22 cellular contexts compared by ENCODE assay signal in genomic region chr9:78552802-78553201, GRCh38.
DNase-seq lines count a peak whose midpoint lies in the region; ATAC-seq and TF ChIP-seq lines count a peak whose summit lies in the region.
"Had no signal": no experiment of that assay in that cellular context is flagged by ENCODE, and none has a peak within 500 bp of the region (broad histone marks: within the 10 kb centered on the region; RNA-seq: fewer than 3 reads in every experiment).

No MANE protein-coding gene starts in this region.

- DNase-seq in LHCN-M2 (ENCODE audit: low read depth) (peak; percentile 52), NCI-H345 (lab: John Stamatoyannopoulos, UW) (peak; percentile 34), fibroblast of lung (ENCODE audit: low read depth in 2 of 2) (peak; percentile 26 to 40), renal cortical epithelial cell (ENCODE audit: low read depth) (peak; percentile 96), occipital lobe (lab: John Stamatoyannopoulos, UW) (no peak)
- DNase-seq: activated gamma-delta T cell treated with Interleukin-2 at 50 U/mL for 16 hours; Calu3; cerebellar nuclear complex; effector memory CD8-positive, alpha-beta T cell; GM23248; hippocampal formation; kidney; mesendoderm; naive thymus-derived CD4-positive, alpha-beta T cell; NCI-H774; Right ventricle myocardium superior; stimulated activated CD4-positive, alpha-beta T cell treated with anti-CD3 and anti-CD28 coated beads, Interleukin-4, amount 100 ng/mL, for 4 hours; T-cell had no signal

- H3K9ac ChIP-seq in fibroblast of lung (ENCODE audit: insufficient read depth, low read length): no peak overlapping the region
- H3K9ac ChIP-seq: GM23248 had no signal

- no peak overlapping the region for H3K4me3 ChIP-seq in fibroblast of lung (replicated peaks in 1 of 4; ENCODE audit: control extremely low read depth in 1 of 4, insufficient read depth in 1 of 4, low read depth in 3 of 4, low read length in 4 of 4)
- H3K4me3 ChIP-seq: GM23248, smooth muscle cell had no signal

- no peaks in the 10 kb centered on the region for H4K20me1 ChIP-seq in fibroblast of lung (ENCODE audit: control insufficient read depth, extremely low read depth, insufficient read depth, low read length)

- H2AFZ ChIP-seq in fibroblast of lung (ENCODE audit: low read length): no peak overlapping the region
- H2AFZ ChIP-seq: GM23248 had no signal

- no peaks in the 10 kb centered on the region for H3K79me2 ChIP-seq in fibroblast of lung (ENCODE audit: control insufficient read depth, insufficient read depth, low read length)

- TF ChIP-seq CTCF in fibroblast of lung (conservative IDR thresholded peaks at IDR 0.05 in 1 of 2, IDR thresholded peaks at IDR 0.05 in 1 of 2; ENCODE audit: low read depth in 1 of 2, low read length in 2 of 2): no peak

- no peak overlapping the region for H3K4me2 ChIP-seq in fibroblast of lung (ENCODE audit: extremely low read depth, insufficient read depth, low read length)
- H3K4me2 ChIP-seq: smooth muscle cell had no signal

- no peak overlapping the region for H3K27ac ChIP-seq in fibroblast of lung (ENCODE audit: insufficient read depth, low read length)
- H3K27ac ChIP-seq: GM23248 had no signal

- H3K27me3 ChIP-seq in fibroblast of lung (ENCODE audit: control insufficient read depth, insufficient read depth, low read length): no peaks in the 10 kb centered on the region

- no peaks in the 10 kb centered on the region for H3K9me3 ChIP-seq in fibroblast of lung (ENCODE audit: control insufficient read depth, insufficient read depth, low read depth, low read length)

- no peaks in the 10 kb centered on the region for H3K36me3 ChIP-seq in fibroblast of lung (ENCODE audit: control insufficient read depth, insufficient read depth, low read length)

- ATAC-seq in HG03097 (IDR thresholded peaks at IDR 0.05; ENCODE audit: low FRiP score, unreplicated experiment): no peak
- ATAC-seq in GM18873 (IDR thresholded peaks at IDR 0.05; ENCODE audit: low FRiP score, unreplicated experiment): no peak
- no peak for ATAC-seq in HG02759 (IDR thresholded peaks at IDR 0.05; ENCODE audit: unreplicated experiment)
- ATAC-seq: effector memory CD8-positive, alpha-beta T cell; naive thymus-derived CD4-positive, alpha-beta T cell; T-cell had no signal

- H3K4me1 ChIP-seq in fibroblast of lung (ENCODE audit: control insufficient read depth, extremely low read depth, insufficient read depth, low read length): no peaks in the 10 kb centered on the region
